Comparison of ENCODE assay signal across 8 cellular contexts in the genomic region with DNA sequence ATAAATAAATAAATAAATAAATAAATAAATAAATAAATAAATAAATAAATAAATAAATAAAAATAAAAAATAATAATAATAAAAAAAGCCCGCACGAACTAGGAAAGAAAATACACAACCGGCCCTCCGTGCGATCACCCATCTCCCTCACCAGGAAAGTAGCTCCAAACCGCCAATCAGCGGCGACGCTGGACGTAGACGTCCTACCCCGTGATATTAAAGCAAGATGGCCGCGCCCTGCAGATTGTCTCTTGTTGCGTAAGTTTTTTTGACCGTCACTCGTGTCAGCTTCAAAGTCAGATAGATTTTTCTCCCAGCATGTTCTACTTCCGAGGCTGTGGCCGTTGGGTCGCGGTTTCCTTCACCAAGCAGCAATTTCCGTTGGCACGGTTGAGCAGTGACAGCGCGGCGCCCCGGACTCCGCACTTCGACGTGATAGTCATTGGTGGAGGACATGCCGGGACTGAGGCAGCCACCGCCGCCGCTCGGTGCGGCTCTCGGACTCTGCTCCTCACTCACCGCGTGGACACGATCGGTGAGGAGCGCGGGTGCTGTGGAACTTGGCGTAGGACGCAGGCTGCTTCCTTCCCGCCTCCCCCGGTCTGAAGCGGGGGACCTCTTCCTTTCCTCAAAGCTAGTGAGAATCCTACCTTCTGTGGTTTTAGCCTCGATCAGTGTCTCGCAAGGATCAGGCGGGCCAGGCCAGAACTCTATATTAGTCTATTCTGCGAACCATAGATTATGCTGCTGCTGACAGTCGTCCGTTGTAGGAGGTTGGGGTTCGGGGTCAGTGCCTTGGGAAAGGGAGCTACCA. TPM values are rescaled to one million over a fixed set of nuclear protein-coding genes. Genes with fewer than 3 reads are reported as not detected.
DNase-seq lines count a peak whose midpoint lies in the region; ATAC-seq and TF ChIP-seq lines count a peak whose summit lies in the region.

A gene with protein sequence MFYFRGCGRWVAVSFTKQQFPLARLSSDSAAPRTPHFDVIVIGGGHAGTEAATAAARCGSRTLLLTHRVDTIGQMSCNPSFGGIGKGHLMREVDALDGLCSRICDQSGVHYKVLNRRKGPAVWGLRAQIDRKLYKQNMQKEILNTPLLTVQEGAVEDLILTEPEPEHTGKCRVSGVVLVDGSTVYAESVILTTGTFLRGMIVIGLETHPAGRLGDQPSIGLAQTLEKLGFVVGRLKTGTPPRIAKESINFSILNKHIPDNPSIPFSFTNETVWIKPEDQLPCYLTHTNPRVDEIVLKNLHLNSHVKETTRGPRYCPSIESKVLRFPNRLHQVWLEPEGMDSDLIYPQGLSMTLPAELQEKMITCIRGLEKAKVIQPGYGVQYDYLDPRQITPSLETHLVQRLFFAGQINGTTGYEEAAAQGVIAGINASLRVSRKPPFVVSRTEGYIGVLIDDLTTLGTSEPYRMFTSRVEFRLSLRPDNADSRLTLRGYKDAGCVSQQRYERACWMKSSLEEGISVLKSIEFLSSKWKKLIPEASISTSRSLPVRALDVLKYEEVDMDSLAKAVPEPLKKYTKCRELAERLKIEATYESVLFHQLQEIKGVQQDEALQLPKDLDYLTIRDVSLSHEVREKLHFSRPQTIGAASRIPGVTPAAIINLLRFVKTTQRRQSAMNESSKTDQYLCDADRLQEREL (plus strand): TSS at position 201 of the 814 bp plus-strand sequence. CDS start 118 bp downstream, at position 319.

- H3K9ac ChIP-seq in muscle layer of colon (ENCODE audit: low read length) = peak within 1 kb of the TSS; percentile 98

- peak within 1 kb of the TSS; percentile 99 for H3K27ac Mint-ChIP-seq in activated T-cell treated with anti-CD3 and anti-CD28 coated beads, Interleukin-2, amount 50 U/mL, for 24 hours

- peaks cover 7% of the 10 kb centered on the region for H3K36me3 ChIP-seq in muscle layer of colon (ENCODE audit: insufficient read depth, low read length)

- peak within 1 kb of the TSS; percentile 99 for H3K4me3 Mint-ChIP-seq in activated T-cell treated with anti-CD3 and anti-CD28 coated beads, Interleukin-2, amount 50 U/mL, for 24 hours

- TF ChIP-seq EP300 in Ishikawa (IDR thresholded peaks at IDR 0.05; ENCODE audit: borderline replicate concordance) = peak; percentile 18; the same call in 1 of the 2 replicates

- peaks cover 11% of the 10 kb centered on the region for H3K4me1 ChIP-seq in muscle layer of colon (ENCODE audit: insufficient read depth, low read length)

- peak; percentile 85 for DNase-seq in DMS153 (lab: John Stamatoyannopoulos, UW)
- DNase-seq in activated T-cell treated with anti-CD3 and anti-CD28 coated beads, Interleukin-2, amount 50 U/mL, for 24 hours = peak; percentile 84
- peak; percentile 95 for DNase-seq in erythroblast (lab: John Stamatoyannopoulos, UW)
- DNase-seq in stimulated activated CD8-positive, alpha-beta memory T cell treated with anti-CD3 and anti-CD28 coated beads, Interleukin-7, amount 100 ng/mL, for 24 hours (ENCODE audit: low read depth) = peak; percentile 68

- H3K4me3 ChIP-seq in muscle layer of colon (ENCODE audit: low read depth in 1 of 2, low read length in 2 of 2) = peak within 1 kb of the TSS; percentile 66 to 100

- no peak for TF ChIP-seq RAD21 in Ishikawa (IDR thresholded peaks at IDR 0.05; ENCODE audit: low read depth)

- peak; percentile 95 for ATAC-seq in GM21576 (IDR thresholded peaks at IDR 0.05; ENCODE audit: unreplicated experiment)

- no peaks in the 10 kb centered on the region for H3K27me3 ChIP-seq in muscle layer of colon (ENCODE audit: control insufficient read depth in 1 of 2, insufficient read depth in 2 of 2, low read length in 2 of 2)

- H3K9me3 Mint-ChIP-seq in activated T-cell treated with anti-CD3 and anti-CD28 coated beads, Interleukin-2, amount 50 U/mL, for 24 hours = no peaks in the 10 kb centered on the region

- peak within 1 kb of the TSS; percentile 93 for H3K27ac ChIP-seq in muscle layer of colon (ENCODE audit: low read depth, low read length)

- H3K27me3 Mint-ChIP-seq in activated T-cell treated with anti-CD3 and anti-CD28 coated beads, Interleukin-2, amount 50 U/mL, for 24 hours = no peaks in the 10 kb centered on the region

- H3K9me3 ChIP-seq in muscle layer of colon (ENCODE audit: low read length) = no peaks in the 10 kb centered on the region

- H3K36me3 Mint-ChIP-seq in activated T-cell treated with anti-CD3 and anti-CD28 coated beads, Interleukin-2, amount 50 U/mL, for 24 hours (ENCODE audit: low read depth) = peaks cover 41% of the 10 kb centered on the region

- peaks cover 35% of the 10 kb centered on the region for H3K4me1 Mint-ChIP-seq in activated T-cell treated with anti-CD3 and anti-CD28 coated beads, Interleukin-2, amount 50 U/mL, for 24 hours (ENCODE audit: low read depth)

- peak; percentile 92 for TF ChIP-seq POLR2A in erythroblast (IDR thresholded peaks at IDR 0.05; ENCODE audit: low read length)

TF ChIP-seq in Ishikawa, 13 proteins besides CTCF, POLR2A, EP300 and RAD21 (continues in another document):
- TF ChIP-seq EGR1 (IDR thresholded peaks at IDR 0.05) = no peak; the same call in 1 of the 2 replicates
- TF ChIP-seq NFIC (IDR thresholded peaks at IDR 0.05) = no peak
- TF ChIP-seq, protein P1, sequence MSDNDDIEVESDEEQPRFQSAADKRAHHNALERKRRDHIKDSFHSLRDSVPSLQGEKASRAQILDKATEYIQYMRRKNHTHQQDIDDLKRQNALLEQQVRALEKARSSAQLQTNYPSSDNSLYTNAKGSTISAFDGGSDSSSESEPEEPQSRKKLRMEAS (IDR thresholded peaks at IDR 0.05) = peak; percentile 77
- TF ChIP-seq, protein P2, sequence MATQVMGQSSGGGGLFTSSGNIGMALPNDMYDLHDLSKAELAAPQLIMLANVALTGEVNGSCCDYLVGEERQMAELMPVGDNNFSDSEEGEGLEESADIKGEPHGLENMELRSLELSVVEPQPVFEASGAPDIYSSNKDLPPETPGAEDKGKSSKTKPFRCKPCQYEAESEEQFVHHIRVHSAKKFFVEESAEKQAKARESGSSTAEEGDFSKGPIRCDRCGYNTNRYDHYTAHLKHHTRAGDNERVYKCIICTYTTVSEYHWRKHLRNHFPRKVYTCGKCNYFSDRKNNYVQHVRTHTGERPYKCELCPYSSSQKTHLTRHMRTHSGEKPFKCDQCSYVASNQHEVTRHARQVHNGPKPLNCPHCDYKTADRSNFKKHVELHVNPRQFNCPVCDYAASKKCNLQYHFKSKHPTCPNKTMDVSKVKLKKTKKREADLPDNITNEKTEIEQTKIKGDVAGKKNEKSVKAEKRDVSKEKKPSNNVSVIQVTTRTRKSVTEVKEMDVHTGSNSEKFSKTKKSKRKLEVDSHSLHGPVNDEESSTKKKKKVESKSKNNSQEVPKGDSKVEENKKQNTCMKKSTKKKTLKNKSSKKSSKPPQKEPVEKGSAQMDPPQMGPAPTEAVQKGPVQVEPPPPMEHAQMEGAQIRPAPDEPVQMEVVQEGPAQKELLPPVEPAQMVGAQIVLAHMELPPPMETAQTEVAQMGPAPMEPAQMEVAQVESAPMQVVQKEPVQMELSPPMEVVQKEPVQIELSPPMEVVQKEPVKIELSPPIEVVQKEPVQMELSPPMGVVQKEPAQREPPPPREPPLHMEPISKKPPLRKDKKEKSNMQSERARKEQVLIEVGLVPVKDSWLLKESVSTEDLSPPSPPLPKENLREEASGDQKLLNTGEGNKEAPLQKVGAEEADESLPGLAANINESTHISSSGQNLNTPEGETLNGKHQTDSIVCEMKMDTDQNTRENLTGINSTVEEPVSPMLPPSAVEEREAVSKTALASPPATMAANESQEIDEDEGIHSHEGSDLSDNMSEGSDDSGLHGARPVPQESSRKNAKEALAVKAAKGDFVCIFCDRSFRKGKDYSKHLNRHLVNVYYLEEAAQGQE (IDR thresholded peaks at IDR 0.05; ENCODE audit: low read depth) = no peak
- TF ChIP-seq FOXM1 (IDR thresholded peaks at IDR 0.05; ENCODE audit: borderline replicate concordance, low read depth) = no peak
- peak; percentile 37; the same call in 1 of the 2 replicates for TF ChIP-seq CREB1 (IDR thresholded peaks at IDR 0.05; ENCODE audit: low read depth)
- TF ChIP-seq TEAD4 (IDR thresholded peaks at IDR 0.05) = 0 out of 2 replicates have a peak, but pooled peaks have one; percentile 24

TF ChIP-seq in PFSK-1, 5 proteins besides CTCF, POLR2A, EP300 and RAD21:
- peak; percentile 95 for TF ChIP-seq TAF1 (IDR thresholded peaks at IDR 0.05; ENCODE audit: borderline replicate concordance, insufficient read depth, low read length)
- TF ChIP-seq FOXP2 (optimal IDR thresholded peaks at IDR 0.05; ENCODE audit: borderline replicate concordance, extremely low read depth, extremely low read length, insufficient read depth) = peak; percentile 52
- TF ChIP-seq SIN3A (IDR thresholded peaks at IDR 0.05; ENCODE audit: borderline replicate concordance, insufficient read depth, low read length) = 0 out of 2 replicates have a peak, but pooled peaks have one; percentile 11
- TF ChIP-seq POLR2AphosphoS5 (IDR thresholded peaks at IDR 0.05; ENCODE audit: low read depth, low read length) = peak; percentile 97
- TF ChIP-seq, protein P2 (IDR thresholded peaks at IDR 0.05; ENCODE audit: insufficient read depth in 1 of 2, low read depth in 2 of 2, low read length in 2 of 2) = 0 out of 4 replicates have a peak, but pooled peaks of 1 of the 2 experiments have one; percentile 48

RNA-seq across cellular contexts. Expression of the gene that starts here (rescaled TPM):
- polyA plus RNA-seq in PFSK-1 (2012; ENCODE audit: insufficient read length, low read depth) = 41.7 TPM

Comparison
In these comparisons a context has a peak if more than half of its experiments do, and no peak if none do; other contexts are left out.
1. Peak in every context shown above with its lines: DNase-seq, ATAC-seq, H3K4me3 ChIP-seq and H3K27ac ChIP-seq.